Comparison of ENCODE assay signal across 1 cellular context in genomic region chr19:47499863-47500830, GRCh38.
TF ChIP-seq lines count a peak whose summit lies in the region.

No MANE protein-coding gene starts in this region.

TF ChIP-seq in HEK293, 187 proteins besides CTCF, POLR2A, EP300 and RAD21 (continued from another document):
- TF ChIP-seq PATZ1 (tag by site-specific recombination; IDR thresholded peaks at IDR 0.05) (no peak), ZNF629 (tag by site-specific recombination; IDR thresholded peaks at IDR 0.05) (no peak)
